In the genomic region with DNA sequence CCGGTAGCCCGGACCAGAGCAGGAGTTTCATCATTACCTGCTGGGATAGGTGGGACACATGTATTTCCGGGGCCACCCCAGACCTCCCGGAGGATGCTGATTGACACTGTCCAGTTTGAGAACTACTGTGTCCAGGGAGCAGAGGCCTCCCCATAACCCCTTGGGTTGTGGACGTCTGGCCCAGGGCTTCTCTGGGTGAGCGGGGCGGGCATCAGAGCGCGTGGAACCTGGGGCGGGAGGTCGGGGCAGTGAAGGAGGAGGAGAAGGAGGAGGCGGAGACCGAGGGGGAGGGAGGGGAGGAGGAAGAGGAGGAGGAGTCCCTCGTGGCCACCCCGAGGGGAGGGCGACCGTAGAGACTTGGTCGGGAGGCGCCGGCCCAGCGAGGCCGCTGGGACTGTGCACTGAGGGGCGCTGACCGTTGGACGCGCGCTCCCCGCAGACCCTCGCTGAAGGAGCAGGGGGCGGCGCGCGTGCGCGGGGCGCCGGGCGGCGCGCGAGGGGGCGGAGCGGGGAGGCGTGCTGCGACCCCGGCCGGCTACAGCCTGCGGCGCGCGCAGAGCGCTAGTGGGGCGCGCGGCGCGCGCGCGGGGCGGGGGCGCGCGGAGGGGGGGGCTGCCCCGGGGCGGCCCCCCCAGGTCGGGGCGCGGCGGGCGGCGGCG, we compare ENCODE assay signal across 1 cellular context.
A peak's percentile ranks its signal among the peaks of the same experiment; 100 is the strongest.
TF ChIP-seq lines count a peak whose summit lies in the region.

Gene GRK3 (plus strand): TSS at position 356 of the 659 bp plus-strand sequence. CDS start 366 bp downstream, outside the sequence.

TF ChIP-seq in K562, 482 proteins besides CTCF, POLR2A, EP300 and RAD21 (continued from another document and continues in another):
- TF ChIP-seq, protein P1, sequence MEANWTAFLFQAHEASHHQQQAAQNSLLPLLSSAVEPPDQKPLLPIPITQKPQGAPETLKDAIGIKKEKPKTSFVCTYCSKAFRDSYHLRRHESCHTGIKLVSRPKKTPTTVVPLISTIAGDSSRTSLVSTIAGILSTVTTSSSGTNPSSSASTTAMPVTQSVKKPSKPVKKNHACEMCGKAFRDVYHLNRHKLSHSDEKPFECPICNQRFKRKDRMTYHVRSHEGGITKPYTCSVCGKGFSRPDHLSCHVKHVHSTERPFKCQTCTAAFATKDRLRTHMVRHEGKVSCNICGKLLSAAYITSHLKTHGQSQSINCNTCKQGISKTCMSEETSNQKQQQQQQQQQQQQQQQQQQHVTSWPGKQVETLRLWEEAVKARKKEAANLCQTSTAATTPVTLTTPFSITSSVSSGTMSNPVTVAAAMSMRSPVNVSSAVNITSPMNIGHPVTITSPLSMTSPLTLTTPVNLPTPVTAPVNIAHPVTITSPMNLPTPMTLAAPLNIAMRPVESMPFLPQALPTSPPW (CRISPR knock-in tag; IDR thresholded peaks at IDR 0.05), result peak; percentile 89
- TF ChIP-seq ZNF584 (CRISPR knock-in tag; IDR thresholded peaks at IDR 0.05; ENCODE audit: low read depth) (no peak), ZNF408 (CRISPR knock-in tag; IDR thresholded peaks at IDR 0.05; ENCODE audit: low read depth) (no peak), ZNF395 (CRISPR knock-in tag; IDR thresholded peaks at IDR 0.05) (peak; percentile 67; the same call in 1 of the 2 replicates), ZNF197 (CRISPR knock-in tag; IDR thresholded peaks at IDR 0.05; ENCODE audit: low read depth) (peak; percentile 79; the same call in 1 of the 2 replicates), BRF1 (IDR thresholded peaks at IDR 0.05; ENCODE audit: borderline replicate concordance, extremely low read depth, insufficient read length) (no peak), ATF7 (IDR thresholded peaks at IDR 0.05) (0 out of 2 replicates have a peak, but pooled peaks have one; percentile 7), FOXA1 (IDR thresholded peaks at IDR 0.05; ENCODE audit: borderline replicate concordance) (no peak), BDP1 (IDR thresholded peaks at IDR 0.05; ENCODE audit: insufficient read depth, insufficient read length) (no peak), POLR3A (IDR thresholded peaks at IDR 0.05; ENCODE audit: borderline replicate concordance, extremely low read depth, insufficient read depth, insufficient read length) (no peak), CREB3 (tag; conservative IDR thresholded peaks at IDR 0.05; ENCODE audit: low read depth) (no peak), FOXO4 (CRISPR knock-in tag; IDR thresholded peaks at IDR 0.05) (no peak), THRAP3 (IDR thresholded peaks at IDR 0.05; ENCODE audit: borderline replicate concordance) (no peak), ZNF175 (CRISPR knock-in tag; IDR thresholded peaks at IDR 0.05; ENCODE audit: low read depth) (no peak), FOS (IDR thresholded peaks at IDR 0.05; ENCODE audit: extremely low read depth, insufficient read length) (no peak), ZNF311 (CRISPR knock-in tag; IDR thresholded peaks at IDR 0.05) (no peak), MLLT1 (IDR thresholded peaks at IDR 0.05) (no peak), ZFX (CRISPR knock-in tag; IDR thresholded peaks at IDR 0.05) (peak; percentile 35), NFXL1 (CRISPR knock-in tag; IDR thresholded peaks at IDR 0.05) (no peak), KDM4B (IDR thresholded peaks at IDR 0.05; ENCODE audit: borderline replicate concordance in 2 of 2, low read depth in 1 of 2) (no peak), BCL6 (CRISPR knock-in tag; IDR thresholded peaks at IDR 0.05) (no peak), MEF2A (IDR thresholded peaks at IDR 0.05; ENCODE audit: control insufficient read depth, low read depth, low read length) (no peak), ZNF589 (CRISPR knock-in tag; IDR thresholded peaks at IDR 0.05; ENCODE audit: low read depth) (no peak), ZNF707 (CRISPR knock-in tag; conservative IDR thresholded peaks at IDR 0.05) (no peak), ILF3 (IDR thresholded peaks at IDR 0.05; ENCODE audit: borderline replicate concordance) (no peak), POLR2G (IDR thresholded peaks at IDR 0.05; ENCODE audit: low read depth, low read length) (peak; percentile 83), DPF2 (IDR thresholded peaks at IDR 0.05) (no peak), TAF1 (IDR thresholded peaks at IDR 0.05; ENCODE audit: control insufficient read depth, extremely low read depth, insufficient read depth, low read length, severe bottlenecking) (no peak), SRSF3 (IDR thresholded peaks at IDR 0.05; ENCODE audit: insufficient read depth, low read length) (no peak), CBX1 (IDR thresholded peaks at IDR 0.05; ENCODE audit: low read depth) (0 out of 2 replicates have a peak, but pooled peaks have one; percentile 11), RBM14 (IDR thresholded peaks at IDR 0.05; ENCODE audit: borderline replicate concordance, insufficient read depth, low read depth, low read length) (no peak), ZNF23 (CRISPR knock-in tag; IDR thresholded peaks at IDR 0.05) (no peak), EGR1 (conservative IDR thresholded peaks at IDR 0.05) (peak; percentile 40; the same call in 1 of the 2 replicates), ZNF449 (CRISPR knock-in tag; IDR thresholded peaks at IDR 0.05) (no peak)
- TF ChIP-seq, protein P2, sequence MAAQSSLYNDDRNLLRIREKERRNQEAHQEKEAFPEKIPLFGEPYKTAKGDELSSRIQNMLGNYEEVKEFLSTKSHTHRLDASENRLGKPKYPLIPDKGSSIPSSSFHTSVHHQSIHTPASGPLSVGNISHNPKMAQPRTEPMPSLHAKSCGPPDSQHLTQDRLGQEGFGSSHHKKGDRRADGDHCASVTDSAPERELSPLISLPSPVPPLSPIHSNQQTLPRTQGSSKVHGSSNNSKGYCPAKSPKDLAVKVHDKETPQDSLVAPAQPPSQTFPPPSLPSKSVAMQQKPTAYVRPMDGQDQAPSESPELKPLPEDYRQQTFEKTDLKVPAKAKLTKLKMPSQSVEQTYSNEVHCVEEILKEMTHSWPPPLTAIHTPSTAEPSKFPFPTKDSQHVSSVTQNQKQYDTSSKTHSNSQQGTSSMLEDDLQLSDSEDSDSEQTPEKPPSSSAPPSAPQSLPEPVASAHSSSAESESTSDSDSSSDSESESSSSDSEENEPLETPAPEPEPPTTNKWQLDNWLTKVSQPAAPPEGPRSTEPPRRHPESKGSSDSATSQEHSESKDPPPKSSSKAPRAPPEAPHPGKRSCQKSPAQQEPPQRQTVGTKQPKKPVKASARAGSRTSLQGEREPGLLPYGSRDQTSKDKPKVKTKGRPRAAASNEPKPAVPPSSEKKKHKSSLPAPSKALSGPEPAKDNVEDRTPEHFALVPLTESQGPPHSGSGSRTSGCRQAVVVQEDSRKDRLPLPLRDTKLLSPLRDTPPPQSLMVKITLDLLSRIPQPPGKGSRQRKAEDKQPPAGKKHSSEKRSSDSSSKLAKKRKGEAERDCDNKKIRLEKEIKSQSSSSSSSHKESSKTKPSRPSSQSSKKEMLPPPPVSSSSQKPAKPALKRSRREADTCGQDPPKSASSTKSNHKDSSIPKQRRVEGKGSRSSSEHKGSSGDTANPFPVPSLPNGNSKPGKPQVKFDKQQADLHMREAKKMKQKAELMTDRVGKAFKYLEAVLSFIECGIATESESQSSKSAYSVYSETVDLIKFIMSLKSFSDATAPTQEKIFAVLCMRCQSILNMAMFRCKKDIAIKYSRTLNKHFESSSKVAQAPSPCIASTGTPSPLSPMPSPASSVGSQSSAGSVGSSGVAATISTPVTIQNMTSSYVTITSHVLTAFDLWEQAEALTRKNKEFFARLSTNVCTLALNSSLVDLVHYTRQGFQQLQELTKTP (IDR thresholded peaks at IDR 0.05; ENCODE audit: low read depth in 1 of 2, partially characterized antibody in 2 of 2), result no peak
- TF ChIP-seq, protein P3, sequence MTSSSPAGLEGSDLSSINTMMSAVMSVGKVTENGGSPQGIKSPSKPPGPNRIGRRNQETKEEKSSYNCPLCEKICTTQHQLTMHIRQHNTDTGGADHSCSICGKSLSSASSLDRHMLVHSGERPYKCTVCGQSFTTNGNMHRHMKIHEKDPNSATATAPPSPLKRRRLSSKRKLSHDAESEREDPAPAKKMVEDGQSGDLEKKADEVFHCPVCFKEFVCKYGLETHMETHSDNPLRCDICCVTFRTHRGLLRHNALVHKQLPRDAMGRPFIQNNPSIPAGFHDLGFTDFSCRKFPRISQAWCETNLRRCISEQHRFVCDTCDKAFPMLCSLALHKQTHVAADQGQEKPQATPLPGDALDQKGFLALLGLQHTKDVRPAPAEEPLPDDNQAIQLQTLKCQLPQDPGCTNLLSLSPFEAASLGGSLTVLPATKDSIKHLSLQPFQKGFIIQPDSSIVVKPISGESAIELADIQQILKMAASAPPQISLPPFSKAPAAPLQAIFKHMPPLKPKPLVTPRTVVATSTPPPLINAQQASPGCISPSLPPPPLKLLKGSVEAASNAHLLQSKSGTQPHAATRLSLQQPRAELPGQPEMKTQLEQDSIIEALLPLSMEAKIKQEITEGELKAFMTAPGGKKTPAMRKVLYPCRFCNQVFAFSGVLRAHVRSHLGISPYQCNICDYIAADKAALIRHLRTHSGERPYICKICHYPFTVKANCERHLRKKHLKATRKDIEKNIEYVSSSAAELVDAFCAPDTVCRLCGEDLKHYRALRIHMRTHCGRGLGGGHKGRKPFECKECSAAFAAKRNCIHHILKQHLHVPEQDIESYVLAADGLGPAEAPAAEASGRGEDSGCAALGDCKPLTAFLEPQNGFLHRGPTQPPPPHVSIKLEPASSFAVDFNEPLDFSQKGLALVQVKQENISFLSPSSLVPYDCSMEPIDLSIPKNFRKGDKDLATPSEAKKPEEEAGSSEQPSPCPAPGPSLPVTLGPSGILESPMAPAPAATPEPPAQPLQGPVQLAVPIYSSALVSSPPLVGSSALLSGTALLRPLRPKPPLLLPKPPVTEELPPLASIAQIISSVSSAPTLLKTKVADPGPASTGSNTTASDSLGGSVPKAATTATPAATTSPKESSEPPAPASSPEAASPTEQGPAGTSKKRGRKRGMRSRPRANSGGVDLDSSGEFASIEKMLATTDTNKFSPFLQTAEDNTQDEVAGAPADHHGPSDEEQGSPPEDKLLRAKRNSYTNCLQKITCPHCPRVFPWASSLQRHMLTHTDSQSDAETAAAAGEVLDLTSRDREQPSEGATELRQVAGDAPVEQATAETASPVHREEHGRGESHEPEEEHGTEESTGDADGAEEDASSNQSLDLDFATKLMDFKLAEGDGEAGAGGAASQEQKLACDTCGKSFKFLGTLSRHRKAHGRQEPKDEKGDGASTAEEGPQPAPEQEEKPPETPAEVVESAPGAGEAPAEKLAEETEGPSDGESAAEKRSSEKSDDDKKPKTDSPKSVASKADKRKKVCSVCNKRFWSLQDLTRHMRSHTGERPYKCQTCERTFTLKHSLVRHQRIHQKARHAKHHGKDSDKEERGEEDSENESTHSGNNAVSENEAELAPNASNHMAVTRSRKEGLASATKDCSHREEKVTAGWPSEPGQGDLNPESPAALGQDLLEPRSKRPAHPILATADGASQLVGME (CRISPR knock-in tag; IDR thresholded peaks at IDR 0.05), result no peak
